Comparison of ENCODE assay signal across 10 cellular contexts in genomic region chr1:168348146-168348709, GRCh38.
DNase-seq lines count a peak whose midpoint lies in the region; ATAC-seq and TF ChIP-seq lines count a peak whose summit lies in the region.
"Had no signal": no experiment of that assay in that cellular context is flagged by ENCODE, and none has a peak within 500 bp of the region (broad histone marks: within the 10 kb centered on the region; RNA-seq: fewer than 3 reads in every experiment).

No MANE protein-coding gene starts in this region.

- H4K91ac ChIP-seq in IMR-90 (ENCODE audit: insufficient read depth, low read depth, low read length) (no peak overlapping the region), mesenchymal stem cell (ENCODE audit: low read length) (no peak overlapping the region)

- H3K23ac ChIP-seq in IMR-90 (ENCODE audit: low read depth, low read length), result no peak overlapping the region
- H3K23ac ChIP-seq in mesenchymal stem cell (ENCODE audit: low read length in 2 of 2), result no peak overlapping the region

- peak overlapping the region; percentile 58 for H3K4me3 ChIP-seq in BLaER1
- peak overlapping the region; percentile 39; the same call in 1 of the 2 replicates for H3K4me3 ChIP-seq in IMR-90 (ENCODE audit: insufficient read depth, low read depth, low read length)
- H3K4me3 ChIP-seq in mesenchymal stem cell (ENCODE audit: insufficient read depth in 1 of 2, low read depth in 1 of 2, low read length in 2 of 2), result peak overlapping the region in 1 of 2 experiments; percentile 70

- no peak overlapping the region for H4K5ac ChIP-seq in IMR-90 (ENCODE audit: low read depth, low read length)

- no peak for TF ChIP-seq POLR2A in IMR-90 (IDR thresholded peaks at IDR 0.05; ENCODE audit: low read depth, low read length)

- POLR2A ChIA-PET in IMR-90 (lab: Charles Lee; ENCODE audit: unreplicated experiment), result interaction anchor here (0.6 kb wide), 1 partner anchor 14 kb away, joined by 5 read pairs; no protein-coding TSS in a partner anchor

- H3K18ac ChIP-seq in IMR-90 (ENCODE audit: low read depth, low read length), result no peak overlapping the region
- H3K18ac ChIP-seq in mesenchymal stem cell (ENCODE audit: low read depth in 1 of 2, low read length in 2 of 2), result no peak overlapping the region

- WGBS in IMR-90 (ENCODE audit: extremely low coverage in 2 of 2, insufficient read length in 1 of 2), 2 experiments, result no CpG with 5 or more reads among the region's 8 CpGs
- WGBS in mesenchymal stem cell, result 100% methylated on average over 3 of the region's 8 CpGs

- no peak overlapping the region for H2BK5ac ChIP-seq in IMR-90 (ENCODE audit: low read depth, low read length, poor library complexity, severe bottlenecking)
- no peak overlapping the region for H2BK5ac ChIP-seq in mesenchymal stem cell (ENCODE audit: low read depth, low read length, poor library complexity, severe bottlenecking)

- H3K14ac ChIP-seq in IMR-90 (replicated peaks; ENCODE audit: low read depth, low read length) (no peak overlapping the region), mesenchymal stem cell (ENCODE audit: low read length in 2 of 2) (no peak overlapping the region)

- DNase-seq in IMR-90, result no peak
- DNase-seq in activated naive CD8-positive, alpha-beta T cell treated with anti-CD3 and anti-CD28 coated beads for 36 hours, result no peak
- DNase-seq in mesenchymal stem cell, result peak; percentile 25
- DNase-seq in SHP77 (lab: John Stamatoyannopoulos, UW), result no peak
- DNase-seq in glomerular visceral epithelial cell (ENCODE audit: extremely low spot score), result no peak
- DNase-seq in retina, result no peak
- DNase-seq: adrenal gland, pancreas had no signal

- H3K79me1 ChIP-seq in IMR-90 (ENCODE audit: low read depth in 1 of 2, low read length in 2 of 2), result no peaks in the 10 kb centered on the region
- H3K79me1 ChIP-seq in mesenchymal stem cell (replicated peaks; ENCODE audit: low read length, poor library complexity, severe bottlenecking), result no peaks in the 10 kb centered on the region

- no peaks in the 10 kb centered on the region for H3K9me1 ChIP-seq in IMR-90 (ENCODE audit: insufficient read depth, low read length)

- H2AK9ac ChIP-seq in IMR-90 (replicated peaks; ENCODE audit: low read depth, low read length, poor library complexity), result no peak overlapping the region

- H3K4me1 Mint-ChIP-seq in activated naive CD8-positive, alpha-beta T cell treated with anti-CD3 and anti-CD28 coated beads for 36 hours, result peaks cover 12% of the 10 kb centered on the region

- H3K36me3 Mint-ChIP-seq in activated naive CD8-positive, alpha-beta T cell treated with anti-CD3 and anti-CD28 coated beads for 36 hours, result peaks cover 4% of the 10 kb centered on the region

- CTCF ChIA-PET in IMR-90 (lab: Yijun Ruan, JAX), result interaction anchor here (0.6 kb wide), 2 partner anchors 42 to 48 kb away, joined by 3 to 4 read pairs; no protein-coding TSS in a partner anchor

- no peaks in the 10 kb centered on the region for H3K27me3 Mint-ChIP-seq in activated naive CD8-positive, alpha-beta T cell treated with anti-CD3 and anti-CD28 coated beads for 36 hours

- in situ Hi-C loops in IMR-90 (cut with MboI; ENCODE audit: low sequenced_read_pairs), result loop anchor here (25.0 kb wide), 1 partner anchor 1014 kb away; the partner anchor contains the start of genes BLZF1 and NME7

- H2BK120ac ChIP-seq in IMR-90 (ENCODE audit: low read depth, low read length) (no peak overlapping the region), mesenchymal stem cell (ENCODE audit: low read depth, low read length) (no peak overlapping the region)

- H4K20me1 ChIP-seq in BLaER1 (no peaks in the 10 kb centered on the region), IMR-90 (ENCODE audit: insufficient read depth, low read length) (no peaks in the 10 kb centered on the region)

- no peak overlapping the region for H2BK20ac ChIP-seq in IMR-90 (ENCODE audit: low read depth, low read length)

- TF ChIP-seq RAD21 in IMR-90 (IDR thresholded peaks at IDR 0.05; ENCODE audit: low read length), result no peak

- no TSS peak for BruUV-seq in IMR-90 (replicated peaks; lab: Mats Ljungman, UMichigan)

- H2AFZ ChIP-seq in IMR-90 (replicated peaks; ENCODE audit: low read length, poor library complexity) (no peak overlapping the region), mesenchymal stem cell (ENCODE audit: low read depth, low read length) (no peak overlapping the region)

- H3K9ac ChIP-seq in BLaER1, result peak overlapping the region; percentile 39; the same call in 1 of the 2 replicates
- no peak overlapping the region for H3K9ac ChIP-seq in IMR-90 (ENCODE audit: low read depth, low read length)
- peak overlapping the region; percentile 73 for H3K9ac ChIP-seq in mesenchymal stem cell (ENCODE audit: low read length)

- dilution Hi-C loops in IMR-90 (cut with HindIII; ENCODE audit: low sequenced_read_pairs, unreplicated experiment), result no loop called here

- ATAC-seq in IMR-90 (ENCODE audit: low read depth) (no peak), GM18517 (IDR thresholded peaks at IDR 0.05; ENCODE audit: unreplicated experiment) (no peak)

- no peak overlapping the region for H2BK15ac ChIP-seq in IMR-90 (ENCODE audit: low read depth, low read length)
- H2BK15ac ChIP-seq in mesenchymal stem cell (ENCODE audit: low read depth, poor library complexity, severe bottlenecking), result no peak overlapping the region

- peak overlapping the region; percentile 81 for H3K4me3 Mint-ChIP-seq in activated naive CD8-positive, alpha-beta T cell treated with anti-CD3 and anti-CD28 coated beads for 36 hours

- no peaks in the 10 kb centered on the region for H3K9me3 ChIP-seq in BLaER1
- H3K9me3 ChIP-seq in IMR-90 (ENCODE audit: control insufficient read depth, insufficient read depth, low read length), result no peaks in the 10 kb centered on the region
- no peaks in the 10 kb centered on the region for H3K9me3 ChIP-seq in mesenchymal stem cell (ENCODE audit: control insufficient read depth, low read length)
- H3K9me3 ChIP-seq: adrenal gland, pancreas had no signal

- H3K9me3 Mint-ChIP-seq in activated naive CD8-positive, alpha-beta T cell treated with anti-CD3 and anti-CD28 coated beads for 36 hours, result peaks cover 8% of the 10 kb centered on the region

- intact Hi-C loops in IMR-90 (cut with micrococcal nuclease), result loop anchor here (5.0 kb wide), 1 partner anchor 584 kb away; no protein-coding TSS in a partner anchor

- H2BK12ac ChIP-seq in mesenchymal stem cell (ENCODE audit: low read length in 2 of 2), result no peak overlapping the region

- H3K4me1 ChIP-seq in BLaER1 (no peaks in the 10 kb centered on the region), IMR-90 (ENCODE audit: control insufficient read depth, insufficient read depth, low read length) (no peaks in the 10 kb centered on the region), mesenchymal stem cell (ENCODE audit: control insufficient read depth, insufficient read depth, low read depth, low read length) (no peaks in the 10 kb centered on the region)

- H3K56ac ChIP-seq in IMR-90 (ENCODE audit: extremely low read depth, insufficient read depth, low read length), result no peak overlapping the region

- H2AK5ac ChIP-seq in IMR-90 (ENCODE audit: low read depth, low read length), result no peak overlapping the region
- H2AK5ac ChIP-seq in mesenchymal stem cell (ENCODE audit: low read length, severe bottlenecking), result no peak overlapping the region

- no peaks in the 10 kb centered on the region for H3K36me3 ChIP-seq in BLaER1
- no peaks in the 10 kb centered on the region for H3K36me3 ChIP-seq in IMR-90 (ENCODE audit: control insufficient read depth, insufficient read depth, low read length)
- no peaks in the 10 kb centered on the region for H3K36me3 ChIP-seq in mesenchymal stem cell (ENCODE audit: control insufficient read depth in 1 of 2, insufficient read depth in 2 of 2, low read depth in 1 of 2, low read length in 2 of 2)
- H3K36me3 ChIP-seq: adrenal gland, pancreas had no signal

- H3K4me2 ChIP-seq in BLaER1 (peak overlapping the region; percentile 72), IMR-90 (ENCODE audit: low read depth, low read length) (peak overlapping the region; percentile 74; the same call in 1 of the 2 replicates), mesenchymal stem cell (ENCODE audit: low read length, poor library complexity, severe bottlenecking) (no peak overlapping the region)

- H3K4ac ChIP-seq in IMR-90 (ENCODE audit: low read depth, low read length) (no peak overlapping the region), mesenchymal stem cell (ENCODE audit: low read depth in 1 of 2, low read length in 2 of 2) (no peak overlapping the region)

- H4K8ac ChIP-seq in IMR-90 (ENCODE audit: low read depth in 2 of 2, low read length in 2 of 2), result no peak overlapping the region
- H4K8ac ChIP-seq in mesenchymal stem cell (ENCODE audit: low read length), result no peak overlapping the region

- H3K27ac ChIP-seq in BLaER1 (peak overlapping the region; percentile 67), IMR-90 (ENCODE audit: insufficient read depth, low read length) (no peak overlapping the region), mesenchymal stem cell (ENCODE audit: low read length, poor library complexity, severe bottlenecking) (no peak overlapping the region)
- H3K27ac ChIP-seq: pancreas had no signal

- H3K27me3 ChIP-seq in BLaER1 (no peaks in the 10 kb centered on the region), IMR-90 (ENCODE audit: control insufficient read depth, insufficient read depth, low read length) (no peaks in the 10 kb centered on the region), mesenchymal stem cell (ENCODE audit: control insufficient read depth in 1 of 2, insufficient read depth in 1 of 2, low read length in 2 of 2) (no peaks in the 10 kb centered on the region)
- H3K27me3 ChIP-seq: adrenal gland, pancreas had no signal

- peak overlapping the region; percentile 90 for H3K27ac Mint-ChIP-seq in activated naive CD8-positive, alpha-beta T cell treated with anti-CD3 and anti-CD28 coated beads for 36 hours

- TF ChIP-seq CTCF in IMR-90 (conservative IDR thresholded peaks at IDR 0.05; ENCODE audit: low read depth, low read length), result no peak

TF ChIP-seq in IMR-90, 13 proteins besides CTCF, POLR2A, EP300 and RAD21:
- TF ChIP-seq NFE2L2 (IDR thresholded peaks at IDR 0.05; ENCODE audit: low read depth, low read length), result no peak
- no peak for TF ChIP-seq CHD1 (IDR thresholded peaks at IDR 0.05; ENCODE audit: low read depth, low read length)
- TF ChIP-seq MAFK (IDR thresholded peaks at IDR 0.05; ENCODE audit: low read depth, low read length), result no peak
- TF ChIP-seq RFX5 (IDR thresholded peaks at IDR 0.05; ENCODE audit: low read depth, low read length), result no peak
